ENCODE assay signal across 24 cellular contexts in the genomic region with DNA sequence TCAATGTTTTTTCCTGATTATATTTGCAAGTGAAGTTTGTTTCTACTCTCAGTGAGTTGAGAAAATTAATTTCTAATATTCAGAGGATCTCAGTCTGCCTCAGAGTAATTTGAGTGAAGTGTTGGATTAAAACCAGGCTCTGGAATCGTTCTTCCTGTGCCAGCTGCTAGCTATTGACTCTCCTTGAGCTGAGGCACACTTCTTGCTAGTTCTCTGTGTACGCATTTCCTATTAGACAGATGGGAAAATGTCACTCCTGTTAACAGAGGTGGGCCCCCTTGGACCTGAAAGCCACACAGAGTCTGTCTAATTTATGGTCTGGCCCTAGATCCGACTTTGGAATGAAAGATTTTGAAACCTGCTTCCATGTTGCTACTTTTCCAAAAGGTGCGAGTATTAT.
A peak's percentile ranks its signal among the peaks of the same experiment; 100 is the strongest.
DNase-seq lines count a peak whose midpoint lies in the region; ATAC-seq and TF ChIP-seq lines count a peak whose summit lies in the region.
"Had no signal": no experiment of that assay in that cellular context is flagged by ENCODE, and none has a peak within 500 bp of the region (broad histone marks: within the 10 kb centered on the region; RNA-seq: fewer than 3 reads in every experiment).

No MANE protein-coding gene starts in this region.

- H3K27ac ChIP-seq in endodermal cell (ENCODE audit: low read depth, low read length) = peak overlapping the region; percentile 82
- H3K27ac ChIP-seq: cardiac muscle cell, prostate gland, thoracic aorta had no signal

- H3K36me3 Mint-ChIP-seq in endodermal cell (ENCODE audit: low read depth) = peaks cover 18% of the 10 kb centered on the region
- H3K36me3 Mint-ChIP-seq: natural killer cell treated with Interleukin-12 subunit alpha and Interleukin-12 subunit beta and Interleukin-15 and Interleukin-18, amount 100 ng/mL, for 72 hours; WTC11 had no signal

- H3K27me3 ChIP-seq in endodermal cell (ENCODE audit: control insufficient read depth, insufficient read depth, low read length, poor library complexity, severe bottlenecking) = no peaks in the 10 kb centered on the region
- H3K27me3 ChIP-seq: cardiac muscle cell had no signal

- peaks cover 21% of the 10 kb centered on the region for H3K4me1 Mint-ChIP-seq in endodermal cell

- no peak overlapping the region for H3K4me3 Mint-ChIP-seq in endodermal cell
- H3K4me3 Mint-ChIP-seq: natural killer cell treated with Interleukin-12 subunit alpha and Interleukin-12 subunit beta and Interleukin-15 and Interleukin-18, amount 100 ng/mL, for 72 hours; T-helper 1 cell treated with Interleukin-12 subunit alpha and Interleukin-12 subunit beta and Interleukin-4 antibody, amounts not matched to agents 30 μg/mL and 1 μg/mL, for 36 hours; WTC11 had no signal

- 88 to 93% methylated on average over 4 of the region's 4 CpGs for WGBS in endodermal cell (ENCODE audit: insufficient coverage in 1 of 2, insufficient read length in 1 of 2), 2 experiments

- H3K4me3 ChIP-seq in endodermal cell (ENCODE audit: low read length) = peak overlapping the region; percentile 5
- H3K4me3 ChIP-seq: cardiac muscle cell, prostate gland, thoracic aorta had no signal

- peaks cover 17% of the 10 kb centered on the region for H3K4me1 ChIP-seq in endodermal cell (ENCODE audit: control insufficient read depth, insufficient read depth, low read length)
- H3K4me1 ChIP-seq: prostate gland had no signal

- H3K27ac Mint-ChIP-seq in endodermal cell = no peak overlapping the region
- H3K27ac Mint-ChIP-seq: natural killer cell treated with Interleukin-12 subunit alpha and Interleukin-12 subunit beta and Interleukin-15 and Interleukin-18, amount 100 ng/mL, for 72 hours; T-helper 1 cell treated with Interleukin-12 subunit alpha and Interleukin-12 subunit beta and Interleukin-4 antibody, amounts not matched to agents 30 μg/mL and 1 μg/mL, for 36 hours; WTC11 had no signal

- peak overlapping the region; percentile 16 for H3K9ac ChIP-seq in endodermal cell (ENCODE audit: extremely low read depth, low read length, poor library complexity, severe bottlenecking)

- DNase-seq in DMS79 treated with DMSO at 0.1 percent for 48 hours (lab: John Stamatoyannopoulos, UW) (peak; percentile 62), NCI-H146 (lab: John Stamatoyannopoulos, UW) (peak; percentile 56), NCI-H69 (lab: John Stamatoyannopoulos, UW) (peak; percentile 87), endodermal cell (no peak), NCI-H2196 treated with DMSO at 0.1 percent for 48 hours (lab: John Stamatoyannopoulos, UW; ENCODE audit: unreplicated experiment) (no peak), NCI-H345 treated with DMSO at 0.1 percent for 48 hours (lab: John Stamatoyannopoulos, UW; ENCODE audit: unreplicated experiment) (no peak)
- DNase-seq: activated CD4-positive, alpha-beta T cell treated with anti-CD3 and anti-CD28 coated beads, Interleukin-2, amount 50 U/mL, for 4 hours; activated gamma-delta T cell treated with Interleukin-2 at 50 U/mL for 16 hours; dermis blood vessel endothelial cell; head of caudate nucleus; left colon; PC-3; SIG-M5; stimulated activated CD4-positive, alpha-beta T cell treated with anti-CD3 and anti-CD28 coated beads, Interleukin-2, amount 100 ng/mL, for 24 hours; stimulated activated naive CD4-positive, alpha-beta T cell had no signal

- H3K9me3 ChIP-seq in endodermal cell (ENCODE audit: control insufficient read depth, low read length) = no peaks in the 10 kb centered on the region
- H3K9me3 ChIP-seq: prostate gland, thoracic aorta had no signal

- no peaks in the 10 kb centered on the region for H3K9me3 Mint-ChIP-seq in endodermal cell
- H3K9me3 Mint-ChIP-seq: natural killer cell treated with Interleukin-12 subunit alpha and Interleukin-12 subunit beta and Interleukin-15 and Interleukin-18, amount 100 ng/mL, for 72 hours; T-helper 1 cell treated with Interleukin-12 subunit alpha and Interleukin-12 subunit beta and Interleukin-4 antibody, amounts not matched to agents 30 μg/mL and 1 μg/mL, for 36 hours; WTC11 had no signal

- TF ChIP-seq CTCF in endodermal cell (conservative IDR thresholded peaks at IDR 0.05) = no peak

- H3K27me3 Mint-ChIP-seq in endodermal cell (ENCODE audit: insufficient read depth) = no peaks in the 10 kb centered on the region

- H3K36me3 ChIP-seq in endodermal cell (ENCODE audit: control insufficient read depth, insufficient read depth, low read length) = peaks cover 40% of the 10 kb centered on the region
- H3K36me3 ChIP-seq: cardiac muscle cell, prostate gland, thoracic aorta had no signal

- ATAC-seq in GM19467 (IDR thresholded peaks at IDR 0.05; ENCODE audit: unreplicated experiment) (no peak), GM18867 (IDR thresholded peaks at IDR 0.05; ENCODE audit: unreplicated experiment) (no peak)
- ATAC-seq: HepG2; left colon; natural killer cell treated with Interleukin-12 subunit alpha and Interleukin-12 subunit beta and Interleukin-15 and Interleukin-18, amount 100 ng/mL, for 72 hours; PC-3 had no signal

Comparison
In these comparisons a context has a peak if more than half of its experiments do, and no peak if none do; other contexts are left out.
1. DNase-seq: peak in DMS79 treated with DMSO at 0.1 percent for 48 hours (single experiment), NCI-H146 (single experiment) and NCI-H69 (single experiment); none in endodermal cell (single experiment), NCI-H2196 treated with DMSO at 0.1 percent for 48 hours (single experiment) and NCI-H345 treated with DMSO at 0.1 percent for 48 hours (single experiment).